Comparison of ENCODE assay signal across 8 cellular contexts in the genomic region with DNA sequence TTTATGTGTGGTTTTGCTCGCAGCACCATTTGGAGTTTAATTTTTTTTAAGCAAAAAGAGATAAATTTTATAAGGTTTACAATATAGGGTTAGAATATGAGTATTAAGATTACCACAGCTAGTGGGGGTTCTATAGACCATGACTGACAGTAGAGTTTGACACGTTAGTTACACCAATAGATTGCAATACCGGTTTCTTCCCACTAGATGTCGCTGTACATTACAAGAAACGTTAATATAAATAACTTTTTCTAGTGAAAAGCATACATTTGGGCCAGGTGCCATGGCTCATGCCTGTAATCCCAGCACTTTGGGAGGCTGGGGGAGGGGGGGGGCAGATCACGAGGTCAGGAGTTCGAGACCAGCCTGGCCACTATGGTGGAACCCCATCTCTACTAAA.
DNase-seq lines count a peak whose midpoint lies in the region; ATAC-seq and TF ChIP-seq lines count a peak whose summit lies in the region.

No MANE protein-coding gene starts in this region.

- no peaks in the 10 kb centered on the region for H3K27me3 ChIP-seq in CD4-positive, alpha-beta memory T cell (ENCODE audit: insufficient read depth, low read length)
- no peaks in the 10 kb centered on the region for H3K27me3 ChIP-seq in tibial artery

- H3K36me3 ChIP-seq in CD4-positive, alpha-beta memory T cell (ENCODE audit: insufficient read depth, low read length), result no peaks in the 10 kb centered on the region
- H3K36me3 ChIP-seq in OCI-LY7 (ENCODE audit: insufficient read depth, low read length) (no peaks in the 10 kb centered on the region), tibial artery (no peaks in the 10 kb centered on the region)

- no peaks in the 10 kb centered on the region for H3K36me3 Mint-ChIP-seq in CD4-positive, alpha-beta memory T cell
- H3K36me3 Mint-ChIP-seq in activated naive CD4-positive, alpha-beta T cell treated with anti-CD3 and anti-CD28 coated beads for 36 hours (ENCODE audit: low read depth), result no peaks in the 10 kb centered on the region

- no peak overlapping the region for H3K4me2 ChIP-seq in OCI-LY7 (ENCODE audit: low read length)

- H3K27ac ChIP-seq in CD4-positive, alpha-beta memory T cell (ENCODE audit: low read depth, low read length), result no peak overlapping the region
- H3K27ac ChIP-seq in OCI-LY7 (ENCODE audit: low read depth, low read length, poor library complexity, severe bottlenecking) (no peak overlapping the region), tibial artery (no peak overlapping the region)

- peak in 4 of 5 donors; percentile 2 to 16 (median 8) for DNase-seq in CD4-positive, alpha-beta memory T cell
- DNase-seq in OCI-LY7 (ENCODE audit: low spot score), result peak; percentile 47
- peak; percentile 23 for DNase-seq in glomerular endothelial cell (ENCODE audit: extremely low read depth, low read depth, low spot score)
- no peak for DNase-seq in tibial artery
- no peak for DNase-seq in activated naive CD4-positive, alpha-beta T cell treated with anti-CD3 and anti-CD28 coated beads for 36 hours

- no peak overlapping the region for H3K4me3 ChIP-seq in CD4-positive, alpha-beta memory T cell (ENCODE audit: low read length in 2 of 2)
- H3K4me3 ChIP-seq in OCI-LY7 (ENCODE audit: low read depth, low read length, poor library complexity, severe bottlenecking) (no peak overlapping the region), tibial artery (no peak overlapping the region)

- no peaks in the 10 kb centered on the region for H3K4me1 Mint-ChIP-seq in CD4-positive, alpha-beta memory T cell
- no peaks in the 10 kb centered on the region for H3K4me1 Mint-ChIP-seq in activated naive CD4-positive, alpha-beta T cell treated with anti-CD3 and anti-CD28 coated beads for 36 hours (ENCODE audit: low read depth)

- no peaks in the 10 kb centered on the region for H3K9me2 ChIP-seq in OCI-LY7 (ENCODE audit: insufficient read depth, low read length)

- BruUV-seq in OCI-LY7 (replicated peaks; lab: Mats Ljungman, UMichigan), result no TSS peak

- H4K20me1 ChIP-seq in OCI-LY7 (ENCODE audit: insufficient read depth, low read length), result no peaks in the 10 kb centered on the region

- no peak overlapping the region for H3K27ac Mint-ChIP-seq in CD4-positive, alpha-beta memory T cell
- no peak overlapping the region for H3K27ac Mint-ChIP-seq in activated naive CD4-positive, alpha-beta T cell treated with anti-CD3 and anti-CD28 coated beads for 36 hours

- CTCF ChIA-PET in CD4-positive, alpha-beta memory T cell (lab: Charles Lee; ENCODE audit: partially characterized antibody), result no interaction called here
- CTCF ChIA-PET in OCI-LY7 (lab: Charles Lee; ENCODE audit: unreplicated experiment), result no interaction called here
- CTCF ChIA-PET in activated naive CD4-positive, alpha-beta T cell treated with anti-CD3 and anti-CD28 coated beads for 36 hours (lab: Charles Lee), result interaction anchor here (0.7 kb wide), 1 partner anchor 641 kb away, joined by 3 read pairs; no protein-coding TSS in a partner anchor

- H3K27me3 Mint-ChIP-seq in CD4-positive, alpha-beta memory T cell, result no peaks in the 10 kb centered on the region
- no peaks in the 10 kb centered on the region for H3K27me3 Mint-ChIP-seq in activated naive CD4-positive, alpha-beta T cell treated with anti-CD3 and anti-CD28 coated beads for 36 hours (ENCODE audit: low read depth)

- intact Hi-C loops in CD4-positive, alpha-beta memory T cell (cut with micrococcal nuclease), result no loop called here
- intact Hi-C loops in OCI-LY7 (cut with micrococcal nuclease; ENCODE audit: unreplicated experiment), result no loop called here
- intact Hi-C loops in tibial artery (cut with DNase I; ENCODE audit: low total_unique reads), result no loop called here
- intact Hi-C loops in activated naive CD4-positive, alpha-beta T cell treated with anti-CD3 and anti-CD28 coated beads for 36 hours (cut with micrococcal nuclease), result loop anchor here (5.0 kb wide), 1 partner anchor 688 kb away; no protein-coding TSS in a partner anchor

- H3K4me1 ChIP-seq in CD4-positive, alpha-beta memory T cell (ENCODE audit: insufficient read depth, low read length), result no peaks in the 10 kb centered on the region
- H3K4me1 ChIP-seq in OCI-LY7 (ENCODE audit: insufficient read depth, low read length, poor library complexity, severe bottlenecking) (no peaks in the 10 kb centered on the region), tibial artery (no peaks in the 10 kb centered on the region)

- peak; percentile 47 for ATAC-seq in GM21526 (IDR thresholded peaks at IDR 0.05; ENCODE audit: low FRiP score, unreplicated experiment)
- no peak for ATAC-seq in GM21515 (IDR thresholded peaks at IDR 0.05; ENCODE audit: unreplicated experiment)
- ATAC-seq in GM19463 (IDR thresholded peaks at IDR 0.05; ENCODE audit: unreplicated experiment), result no peak

- no peak overlapping the region for H3K4me3 Mint-ChIP-seq in CD4-positive, alpha-beta memory T cell
- no peak overlapping the region for H3K4me3 Mint-ChIP-seq in activated naive CD4-positive, alpha-beta T cell treated with anti-CD3 and anti-CD28 coated beads for 36 hours

- H2AFZ ChIP-seq in OCI-LY7 (ENCODE audit: low read length), result no peak overlapping the region

- no peaks in the 10 kb centered on the region for H3K79me2 ChIP-seq in OCI-LY7 (ENCODE audit: insufficient read depth, low read depth, low read length)

- TF ChIP-seq CTCF in OCI-LY7 (conservative IDR thresholded peaks at IDR 0.05; ENCODE audit: low read length), result peak; percentile 70
- no peak for TF ChIP-seq CTCF in tibial artery (IDR thresholded peaks at IDR 0.05)

- POLR2A ChIA-PET in CD4-positive, alpha-beta memory T cell (lab: Charles Lee; ENCODE audit: partially characterized antibody), result no interaction called here
- POLR2A ChIA-PET in OCI-LY7 (lab: Charles Lee), result no interaction called here

- H3K9me3 ChIP-seq in CD4-positive, alpha-beta memory T cell (ENCODE audit: control insufficient read depth in 1 of 2, low read length in 2 of 2), result no peaks in the 10 kb centered on the region
- H3K9me3 ChIP-seq in OCI-LY7 (ENCODE audit: low read length), result no peaks in the 10 kb centered on the region
- H3K9me3 ChIP-seq in tibial artery, result peaks cover 0 to 40% (median 22%) of the 10 kb centered on the region in 3 donors

- peaks cover 0 to 18% (median 4%) of the 10 kb centered on the region in 8 donors for H3K9me3 Mint-ChIP-seq in CD4-positive, alpha-beta memory T cell
- peaks cover 5% of the 10 kb centered on the region for H3K9me3 Mint-ChIP-seq in activated naive CD4-positive, alpha-beta T cell treated with anti-CD3 and anti-CD28 coated beads for 36 hours

Comparison
In these comparisons a context has a peak if more than half of its experiments do, and no peak if none do; other contexts are left out.
1. DNase-seq: peak in CD4-positive, alpha-beta memory T cell (4 of 5), OCI-LY7 (single experiment) and glomerular endothelial cell (single experiment); none in tibial artery (0 of 2) and activated naive CD4-positive, alpha-beta T cell treated with anti-CD3 and anti-CD28 coated beads for 36 hours (single experiment).